In genomic region chr4:152536545-152537182, GRCh38 we compare ENCODE assay signal across 1 cellular context.
A peak's percentile ranks its signal among the peaks of the same experiment; 100 is the strongest.
TF ChIP-seq lines count a peak whose summit lies in the region.

No MANE protein-coding gene starts in this region.

TF ChIP-seq in GM12878, 131 proteins besides CTCF, POLR2A, EP300 and RAD21 (continued from another document):
- TF ChIP-seq SKIL (IDR thresholded peaks at IDR 0.05; ENCODE audit: low read depth, poor library complexity, severe bottlenecking) (peak; percentile 30), PKNOX1 (IDR thresholded peaks at IDR 0.05) (no peak), SMAD1 (IDR thresholded peaks at IDR 0.05; ENCODE audit: low read depth, partially characterized antibody) (peak; percentile 22), RAD51 (IDR thresholded peaks at IDR 0.05) (peak; percentile 55), KLF5 (IDR thresholded peaks at IDR 0.05; ENCODE audit: partially characterized antibody) (no peak), HCFC1 (IDR thresholded peaks at IDR 0.05; ENCODE audit: low read length) (no peak), NR2C2 (IDR thresholded peaks at IDR 0.05; ENCODE audit: borderline replicate concordance, control insufficient read depth, insufficient read length, low read depth) (no peak), ELK1 (IDR thresholded peaks at IDR 0.05; ENCODE audit: low read depth, low read length) (no peak; the same call in 1 of the 2 replicates), PML (IDR thresholded peaks at IDR 0.05; ENCODE audit: low read length) (no peak), TCF7 (IDR thresholded peaks at IDR 0.05; ENCODE audit: borderline replicate concordance) (0 out of 2 replicates have a peak, but pooled peaks have one; percentile 51), GATAD2B (conservative IDR thresholded peaks at IDR 0.05; ENCODE audit: low read depth) (peak; percentile 76), ZNF687 (IDR thresholded peaks at IDR 0.05) (peak; percentile 34; the same call in 1 of the 2 replicates), ZBED1 (IDR thresholded peaks at IDR 0.05; ENCODE audit: borderline replicate concordance) (no peak), NR2C1 (IDR thresholded peaks at IDR 0.05) (no peak), MTA2 (IDR thresholded peaks at IDR 0.05; ENCODE audit: low read depth) (peak; percentile 58; the same call in 1 of the 2 replicates), MEF2B (IDR thresholded peaks at IDR 0.05; ENCODE audit: partially characterized antibody, poor library complexity, severe bottlenecking) (peak; percentile 18), CHD2 (IDR thresholded peaks at IDR 0.05; ENCODE audit: borderline replicate concordance, low read depth, low read length) (0 out of 2 replicates have a peak, but pooled peaks have one; percentile 33)
